Comparison of ENCODE assay signal across 8 cellular contexts in genomic region chr18:3281456-3282400, GRCh38. TPM values are rescaled to one million over a fixed set of nuclear protein-coding genes. Genes with fewer than 3 reads are reported as not detected.
A peak's percentile ranks its signal among the peaks of the same experiment; 100 is the strongest.
DNase-seq lines count a peak whose midpoint lies in the region; ATAC-seq and TF ChIP-seq lines count a peak whose summit lies in the region.

No MANE protein-coding gene starts in this region.

- H3K4me3 Mint-ChIP-seq in naive thymus-derived CD4-positive, alpha-beta T cell = no peak overlapping the region

- peaks cover 0 to 7% (median 0%) of the 10 kb centered on the region in 11 donors for H3K9me3 Mint-ChIP-seq in naive thymus-derived CD4-positive, alpha-beta T cell

- H3K4me1 Mint-ChIP-seq in naive thymus-derived CD4-positive, alpha-beta T cell = peaks cover 0 to 8% (median 0%) of the 10 kb centered on the region in 7 donors

- peak; percentile 62 for TF ChIP-seq CTCF in AG10803 (conservative IDR thresholded peaks at IDR 0.05; ENCODE audit: low read length)

- CTCF ChIA-PET in naive thymus-derived CD4-positive, alpha-beta T cell (lab: Charles Lee) = interaction anchor here (0.7 to 4.8 kb wide), 12 partner anchors 10 to 747 kb away, joined by 3 to 84 read pairs (median 4); no protein-coding TSS in a partner anchor

- peaks cover 0 to 10% (median 6%) of the 10 kb centered on the region in 5 donors for H3K36me3 Mint-ChIP-seq in naive thymus-derived CD4-positive, alpha-beta T cell

- no peaks in the 10 kb centered on the region for H3K27me3 ChIP-seq in naive thymus-derived CD4-positive, alpha-beta T cell (ENCODE audit: control insufficient read depth in 2 of 2, insufficient read depth in 2 of 2, low read length in 2 of 2)

- H3K4me3 ChIP-seq in AG10803 (ENCODE audit: low read length) (no peak overlapping the region), SK-N-MC (no peak overlapping the region)
- H3K4me3 ChIP-seq in naive thymus-derived CD4-positive, alpha-beta T cell (ENCODE audit: low read length) = no peak overlapping the region

- no peak overlapping the region for H3K27ac Mint-ChIP-seq in naive thymus-derived CD4-positive, alpha-beta T cell

- H3K9me3 ChIP-seq in SK-N-MC (ENCODE audit: low read depth, low read length) = no peaks in the 10 kb centered on the region
- H3K9me3 ChIP-seq in naive thymus-derived CD4-positive, alpha-beta T cell (ENCODE audit: control insufficient read depth in 2 of 3, low read length in 3 of 3) = no peaks in the 10 kb centered on the region

- ATAC-seq in GM18517 (IDR thresholded peaks at IDR 0.05; ENCODE audit: unreplicated experiment) (peak; percentile 55), esophagus mucosa (peak; percentile 78)
- ATAC-seq in naive thymus-derived CD4-positive, alpha-beta T cell = peak; percentile 93

- no peaks in the 10 kb centered on the region for H3K4me1 ChIP-seq in naive thymus-derived CD4-positive, alpha-beta T cell (ENCODE audit: control insufficient read depth in 2 of 2, insufficient read depth in 2 of 2, low read length in 2 of 2)

- POLR2A ChIA-PET in naive thymus-derived CD4-positive, alpha-beta T cell (lab: Charles Lee) = interaction anchor here (0.6 to 1.6 kb wide), 10 partner anchors 13 to 392 kb away, joined by 3 to 7 read pairs (median 4); no protein-coding TSS in a partner anchor

- H3K27me3 Mint-ChIP-seq in naive thymus-derived CD4-positive, alpha-beta T cell = no peaks in the 10 kb centered on the region

- peak; percentile 80 for DNase-seq in AG10803 (ENCODE audit: low read depth)
- peak; percentile 33 for DNase-seq in NCI-H1048 (lab: John Stamatoyannopoulos, UW)
- peak; percentile 97 for DNase-seq in SK-N-MC (ENCODE audit: low read depth, low spot score)
- peak in 7 of 9 donors; percentile 51 to 77 (median 68) for DNase-seq in naive thymus-derived CD4-positive, alpha-beta T cell
- no peak for DNase-seq in effector CD4-positive, alpha-beta T cell
- DNase-seq in activated effector memory CD4-positive, alpha-beta T cell treated with anti-CD3 and anti-CD28 coated beads, Interleukin-2, amount 50 U/mL, for 16 hours = no peak

- intact Hi-C loops in naive thymus-derived CD4-positive, alpha-beta T cell (cut with micrococcal nuclease) = loop anchor here (1.0 to 10.0 kb wide), 11 partner anchors 15 to 716 kb away; no protein-coding TSS in a partner anchor

- peaks cover 17% of the 10 kb centered on the region for H3K36me3 ChIP-seq in SK-N-MC (ENCODE audit: insufficient read depth, low read length)
- H3K36me3 ChIP-seq in naive thymus-derived CD4-positive, alpha-beta T cell (ENCODE audit: control insufficient read depth in 2 of 3, insufficient read depth in 3 of 3, low read length in 3 of 3) = peaks cover 7 to 13% (median 8%) of the 10 kb centered on the region in 3 experiments

- peak overlapping the region; percentile 99 for H3K27ac ChIP-seq in SK-N-MC
- no peak overlapping the region for H3K27ac ChIP-seq in naive thymus-derived CD4-positive, alpha-beta T cell (ENCODE audit: low read depth, low read length)

- H3K9ac ChIP-seq in SK-N-MC (ENCODE audit: insufficient read length) = no peak overlapping the region

RNA-seq across cellular contexts. Expression of gene MYL12B, which starts 19.8 kb away (rescaled TPM):
- total RNA-seq in esophagus mucosa = 403 TPM
- total RNA-seq in naive thymus-derived CD4-positive, alpha-beta T cell = 100 to 1,000 TPM; 140 to 300 (median 169) TPM
- 100 to 1,000 TPM; 942 to 982 TPM for polyA plus RNA-seq in naive thymus-derived CD4-positive, alpha-beta T cell

RNA-seq across cellular contexts. Expression of gene MYL12A, which starts 34.1 kb away (rescaled TPM):
- 241 TPM for total RNA-seq in esophagus mucosa
- 100 to 1,000 TPM; 331 to 753 (median 415) TPM for total RNA-seq in naive thymus-derived CD4-positive, alpha-beta T cell
- polyA plus RNA-seq in naive thymus-derived CD4-positive, alpha-beta T cell = 1,000 to 10,000 TPM; 2,490 to 2,608 TPM

Comparison
In these comparisons a context has a peak if more than half of its experiments do, and no peak if none do; other contexts are left out.
1. DNase-seq: peak in AG10803 (single experiment), NCI-H1048 (single experiment), SK-N-MC (single experiment) and naive thymus-derived CD4-positive, alpha-beta T cell (7 of 9); none in effector CD4-positive, alpha-beta T cell (single experiment) and activated effector memory CD4-positive, alpha-beta T cell treated with anti-CD3 and anti-CD28 coated beads, Interleukin-2, amount 50 U/mL, for 16 hours (single experiment).
2. Peak in every context shown above with its lines, with median percentiles within 50 percentile points of each other: ATAC-seq.